In genomic region chr4:14348506-14348905, GRCh38 we compare ENCODE assay signal across 21 cellular contexts.
A peak's percentile ranks its signal among the peaks of the same experiment; 100 is the strongest.
DNase-seq lines count a peak whose midpoint lies in the region; ATAC-seq and TF ChIP-seq lines count a peak whose summit lies in the region.
"Had no signal": no experiment of that assay in that cellular context is flagged by ENCODE, and none has a peak within 500 bp of the region (broad histone marks: within the 10 kb centered on the region; RNA-seq: fewer than 3 reads in every experiment).

No MANE protein-coding gene starts in this region.

- DNase-seq in AG08396 (ENCODE audit: low spot score) (peak; percentile 17), M059J (ENCODE audit: low read depth) (peak; percentile 48), cardiac fibroblast (ENCODE audit: low read depth in 2 of 2) (peak; percentile 29 to 41), foreskin fibroblast (peak; percentile 2 to 35), GM13977 (ENCODE audit: low spot score) (no peak)
- DNase-seq in activated CD4-positive, alpha-beta T cell treated with anti-CD3 and anti-CD28 coated beads for 1 hour: no peak
- DNase-seq: 8988T, COR-L47, DMS153, KG1, MM.1S, NCI-H1105, NCI-H1694 treated with DMSO at 0.1 percent for 48 hours, NCI-H345, NCI-H69, PC-9 had no signal

- H3K4me3 ChIP-seq in cardiac fibroblast (replicated peaks in 1 of 2; ENCODE audit: low read depth in 2 of 2, low read length in 2 of 2) (no peak overlapping the region), foreskin fibroblast (ENCODE audit: low read depth in 1 of 2, low read length in 2 of 2) (no peak overlapping the region)
- H3K4me3 ChIP-seq: GM12878, PC-9, SK-N-MC had no signal

- in situ Hi-C loops in GM13977 (cut with MboI; ENCODE audit: low pct_unique_long_range_greater_than_20kb, low sequenced_read_pairs, unreplicated experiment): no loop called here

- ATAC-seq in HG03139 (IDR thresholded peaks at IDR 0.05; ENCODE audit: unreplicated experiment) (no peak), GM19328 (IDR thresholded peaks at IDR 0.05; ENCODE audit: unreplicated experiment) (no peak)
- ATAC-seq: GM12878, Right ventricle myocardium inferior had no signal

- TF ChIP-seq CTCF in cardiac fibroblast (IDR thresholded peaks at IDR 0.05; ENCODE audit: low read depth, low read length) (no peak), foreskin fibroblast (IDR thresholded peaks at IDR 0.05; ENCODE audit: low read depth, low read length) (no peak), GM13977 (IDR thresholded peaks at IDR 0.05; ENCODE audit: extremely low read depth, insufficient read depth, missing control alignments) (no peak)

Comparison
In these comparisons a context has a peak if more than half of its experiments do, and no peak if none do; other contexts are left out.
1. DNase-seq: peak in AG08396 (single experiment), M059J (single experiment), cardiac fibroblast (2 of 2) and foreskin fibroblast (2 of 2); none in GM13977 (single experiment) and activated CD4-positive, alpha-beta T cell treated with anti-CD3 and anti-CD28 coated beads for 1 hour (single experiment).